In genomic region chr10:102241444-102242117, GRCh38 we compare ENCODE assay signal across 1 cellular context.
A peak's percentile ranks its signal among the peaks of the same experiment; 100 is the strongest.
TF ChIP-seq lines count a peak whose summit lies in the region.

TSS of gene PITX3 (minus strand) at chr10:102241512. CDS start at chr10:102232080, 9,432 bp downstream.

TF ChIP-seq in K562, 482 proteins besides CTCF, POLR2A, EP300 and RAD21 (continued from another document):
- TF ChIP-seq ZNF407 (IDR thresholded peaks at IDR 0.05; ENCODE audit: low read depth), result no peak
- peak; percentile 37 to 79; a peak in 3 of 4 replicates for TF ChIP-seq SIN3A (IDR thresholded peaks at IDR 0.05; ENCODE audit: borderline replicate concordance in 2 of 2, control insufficient read depth in 1 of 2, low read depth in 2 of 2, low read length in 2 of 2)
- TF ChIP-seq NFIC (IDR thresholded peaks at IDR 0.05), result peak; percentile 32
- peak; percentile 85 for TF ChIP-seq ARID4B (CRISPR knock-in tag; IDR thresholded peaks at IDR 0.05)
- peak; percentile 47 for TF ChIP-seq MXD1 (CRISPR knock-in tag; IDR thresholded peaks at IDR 0.05; ENCODE audit: borderline replicate concordance, poor library complexity, severe bottlenecking)
- TF ChIP-seq ETS1 (conservative IDR thresholded peaks at IDR 0.05; ENCODE audit: control insufficient read depth, low read depth, low read length), result peak; percentile 40; the same call in 1 of the 2 replicates
- no peak for TF ChIP-seq XRCC5 (IDR thresholded peaks at IDR 0.05; ENCODE audit: low read depth, low read length)
- TF ChIP-seq SIN3B (IDR thresholded peaks at IDR 0.05; ENCODE audit: low read depth), result no peak
- TF ChIP-seq SP2 (IDR thresholded peaks at IDR 0.05; ENCODE audit: extremely low read depth, low read depth, low read length, poor library complexity, severe bottlenecking), result no peak
- no peak for TF ChIP-seq ZKSCAN1 (IDR thresholded peaks at IDR 0.05; ENCODE audit: low read depth, low read length)
- peak; percentile 3 for TF ChIP-seq NFYB (IDR thresholded peaks at IDR 0.05; ENCODE audit: extremely low read depth, insufficient read length)
- peak; percentile 43; the same call in 1 of the 2 replicates for TF ChIP-seq ZBTB2 (IDR thresholded peaks at IDR 0.05)
- TF ChIP-seq HMGN3 (IDR thresholded peaks at IDR 0.05; ENCODE audit: borderline replicate concordance, extremely low read depth, insufficient read length, low read depth, low read length), result peak; percentile 53
- TF ChIP-seq PRPF4 (IDR thresholded peaks at IDR 0.05; ENCODE audit: insufficient read depth, low read depth, low read length, poor library complexity, severe bottlenecking), result no peak
TF ChIP-seq in K562: peak in this region for 62.
